16 cellular contexts compared by ENCODE assay signal in the genomic region with DNA sequence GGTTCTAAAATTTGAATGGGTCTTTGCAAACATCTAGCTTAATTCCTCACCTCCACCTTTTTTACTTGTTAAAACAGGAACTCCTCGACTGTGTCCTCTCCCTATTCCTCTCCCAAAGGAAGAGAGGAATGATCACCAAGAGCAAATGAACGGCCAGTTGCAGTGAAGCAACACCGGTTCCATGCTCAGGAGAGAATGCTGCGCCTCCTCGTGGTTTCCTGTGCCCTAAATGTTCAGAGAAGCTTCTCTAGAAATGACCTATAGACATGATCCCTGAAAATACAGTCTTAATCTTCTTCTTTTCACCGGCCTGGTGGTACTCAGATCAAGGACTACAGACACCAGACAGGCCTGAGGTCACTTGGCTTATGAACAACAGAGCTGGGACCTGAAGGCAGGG.
DNase-seq lines count a peak whose midpoint lies in the region; ATAC-seq and TF ChIP-seq lines count a peak whose summit lies in the region.
"Had no signal": no experiment of that assay in that cellular context is flagged by ENCODE, and none has a peak within 500 bp of the region (broad histone marks: within the 10 kb centered on the region; RNA-seq: fewer than 3 reads in every experiment).

No MANE protein-coding gene starts in this region.

- no peak overlapping the region for H3K4me3 ChIP-seq in BLaER1 treated with 17β-estradiol and CSF1 and Interleukin-3, amounts not matched to agents 10 nM and 100 nM
- H3K4me3 ChIP-seq in epithelial cell of esophagus (ENCODE audit: low read length), result no peak overlapping the region
- H3K4me3 ChIP-seq: lower lobe of right lung, Peyer's patch had no signal

- no peaks in the 10 kb centered on the region for H3K9me3 Mint-ChIP-seq in naive thymus-derived CD8-positive, alpha-beta T cell
- H3K9me3 Mint-ChIP-seq: activated T-helper 1 cell treated with anti-CD3 and anti-CD28 coated beads, Interleukin-12 subunit alpha, Interleukin-12 subunit beta, Interleukin-2, Interleukin-4 antibody, amounts not matched to agents 30 ng/mL and 10 ng/mL and 1 ng/mL, durations not matched to agents 14 hours and 24 hours and 36 hours; CD8-positive, alpha-beta memory T cell; neural crest cell had no signal

- ATAC-seq in GM19035 (IDR thresholded peaks at IDR 0.05; ENCODE audit: unreplicated experiment), result no peak
- no peak for ATAC-seq in naive thymus-derived CD8-positive, alpha-beta T cell
- ATAC-seq: lower lobe of right lung had no signal

- H3K9me3 ChIP-seq in BLaER1 treated with 17β-estradiol and CSF1 and Interleukin-3, amounts not matched to agents 10 nM and 100 nM (replicated peaks in 1 of 11), result no peaks in the 10 kb centered on the region
- H3K9me3 ChIP-seq: lower lobe of right lung, Peyer's patch had no signal

- POLR2A ChIA-PET in naive thymus-derived CD8-positive, alpha-beta T cell (lab: Charles Lee), result no interaction called here

- TF ChIP-seq CTCF in GM12873 (IDR thresholded peaks at IDR 0.05; ENCODE audit: insufficient read depth, low read depth, low read length, missing control alignments) (peak; percentile 42), epithelial cell of esophagus (IDR thresholded peaks at IDR 0.05; ENCODE audit: insufficient read depth, low read depth, low read length, missing control alignments) (peak; percentile 25)

- peak; percentile 2 for DNase-seq in NCI-H460 (ENCODE audit: extremely low read depth, low read depth)
- DNase-seq in epithelial cell of esophagus (ENCODE audit: low read depth), result peak; percentile 7
- DNase-seq in NCI-H2227 treated with DMSO at 0.1 percent for 48 hours (lab: John Stamatoyannopoulos, UW), result no peak
- DNase-seq in naive thymus-derived CD8-positive, alpha-beta T cell, result no peak
- DNase-seq in NCI-H2029 treated with DMSO at 0.1 percent for 48 hours (lab: John Stamatoyannopoulos, UW), result no peak
- DNase-seq: activated CD4-positive, alpha-beta T cell treated with anti-CD3 and anti-CD28 coated beads for 1 hour; CD8-positive, alpha-beta memory T cell; KG1; lower lobe of right lung; Peyer's patch; T-helper 1 cell had no signal

- no peaks in the 10 kb centered on the region for H3K27me3 ChIP-seq in BLaER1 treated with 17β-estradiol and CSF1 and Interleukin-3, amounts not matched to agents 10 nM and 100 nM
- H3K27me3 ChIP-seq: Peyer's patch had no signal

- H3K9ac ChIP-seq in BLaER1 treated with 17β-estradiol and CSF1 and Interleukin-3, amounts not matched to agents 10 nM and 100 nM, result no peak overlapping the region

- peaks cover 1 to 14% (median 6%) of the 10 kb centered on the region in 5 donors for H3K27me3 Mint-ChIP-seq in naive thymus-derived CD8-positive, alpha-beta T cell

- peak overlapping the region in 1 of 10 donors; percentile 13 for H3K27ac Mint-ChIP-seq in naive thymus-derived CD8-positive, alpha-beta T cell
- H3K27ac Mint-ChIP-seq: activated T-helper 1 cell treated with anti-CD3 and anti-CD28 coated beads, Interleukin-12 subunit alpha, Interleukin-12 subunit beta, Interleukin-2, Interleukin-4 antibody, amounts not matched to agents 30 ng/mL and 10 ng/mL and 1 ng/mL, durations not matched to agents 14 hours and 24 hours and 36 hours; CD8-positive, alpha-beta memory T cell had no signal

- no peaks in the 10 kb centered on the region for H3K36me3 ChIP-seq in BLaER1 treated with 17β-estradiol and CSF1 and Interleukin-3, amounts not matched to agents 10 nM and 100 nM
- H3K36me3 ChIP-seq: lower lobe of right lung, Peyer's patch had no signal

- H3K4me3 Mint-ChIP-seq in naive thymus-derived CD8-positive, alpha-beta T cell, result no peak overlapping the region
- H3K4me3 Mint-ChIP-seq: activated T-helper 1 cell treated with anti-CD3 and anti-CD28 coated beads, Interleukin-12 subunit alpha, Interleukin-12 subunit beta, Interleukin-2, Interleukin-4 antibody, amounts not matched to agents 30 ng/mL and 10 ng/mL and 1 ng/mL, durations not matched to agents 14 hours and 24 hours and 36 hours; CD8-positive, alpha-beta memory T cell; neural crest cell had no signal

- H3K4me1 Mint-ChIP-seq in naive thymus-derived CD8-positive, alpha-beta T cell, result no peaks in the 10 kb centered on the region
- H3K4me1 Mint-ChIP-seq: CD8-positive, alpha-beta memory T cell; neural crest cell had no signal

- peaks cover 0 to 12% (median 8%) of the 10 kb centered on the region in 10 experiments; a peak in 16 of 20 replicates for H3K4me1 ChIP-seq in BLaER1 treated with 17β-estradiol and CSF1 and Interleukin-3, amounts not matched to agents 10 nM and 100 nM
- H3K4me1 ChIP-seq: lower lobe of right lung, Peyer's patch had no signal

- H3K36me3 Mint-ChIP-seq in naive thymus-derived CD8-positive, alpha-beta T cell, result no peaks in the 10 kb centered on the region
- H3K36me3 Mint-ChIP-seq: CD8-positive, alpha-beta memory T cell had no signal

- no peak overlapping the region for H3K27ac ChIP-seq in BLaER1 treated with 17β-estradiol and CSF1 and Interleukin-3, amounts not matched to agents 10 nM and 100 nM
- H3K27ac ChIP-seq: lower lobe of right lung, Peyer's patch had no signal

- H3K4me2 ChIP-seq in BLaER1 treated with 17β-estradiol and CSF1 and Interleukin-3, amounts not matched to agents 10 nM and 100 nM, result peak overlapping the region in 6 of 11 experiments; percentile 1 to 39 (median 15); a peak in 3 of 22 replicates

- H4K20me1 ChIP-seq in BLaER1 treated with 17β-estradiol and CSF1 and Interleukin-3, amounts not matched to agents 10 nM and 100 nM, result no peaks in the 10 kb centered on the region

Comparison
In these comparisons a context has a peak if more than half of its experiments do, and no peak if none do; other contexts are left out.
1. DNase-seq: peak in NCI-H460 (single experiment) and epithelial cell of esophagus (single experiment); none in NCI-H2227 treated with DMSO at 0.1 percent for 48 hours (single experiment), naive thymus-derived CD8-positive, alpha-beta T cell (0 of 10) and NCI-H2029 treated with DMSO at 0.1 percent for 48 hours (single experiment).